Comparison of ENCODE assay signal across 8 cellular contexts in the genomic region with DNA sequence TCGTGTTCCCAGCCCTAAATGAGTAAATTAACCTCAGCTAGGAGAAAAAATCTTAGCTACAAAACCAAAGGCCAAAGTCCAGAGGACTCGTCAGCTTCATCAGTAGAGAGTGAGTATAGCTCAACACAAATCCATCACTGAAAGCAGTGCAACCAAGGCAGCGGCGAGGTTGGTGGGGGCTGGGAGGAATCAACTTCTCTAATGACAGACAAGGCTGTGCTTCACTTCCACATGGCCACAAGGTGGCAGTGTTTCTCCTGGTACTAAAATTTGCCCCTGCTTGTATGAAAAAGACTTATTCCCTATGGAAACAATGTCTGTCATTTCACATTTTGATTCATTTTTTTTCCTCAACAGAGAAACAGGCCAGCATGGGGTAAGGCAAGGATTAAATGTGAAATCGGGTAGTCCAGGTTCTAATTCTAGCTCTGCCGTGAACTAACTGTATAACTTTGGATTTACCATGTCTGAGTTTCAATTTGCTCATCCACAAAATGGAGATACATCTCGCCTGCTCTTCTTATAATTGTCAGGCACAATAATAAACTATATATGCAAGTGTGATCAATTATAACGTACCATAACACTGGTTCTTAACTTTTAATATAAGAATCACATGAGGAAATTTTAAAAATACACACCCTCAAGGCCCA. TPM values are rescaled to one million over a fixed set of nuclear protein-coding genes. Genes with fewer than 3 reads are reported as not detected.
DNase-seq lines count a peak whose midpoint lies in the region; ATAC-seq and TF ChIP-seq lines count a peak whose summit lies in the region.

No MANE protein-coding gene starts in this region.

- no peak for ATAC-seq in HG03521 (IDR thresholded peaks at IDR 0.05; ENCODE audit: unreplicated experiment)

- H3K9me3 ChIP-seq in parathyroid adenoma (ENCODE audit: control insufficient read depth, low read length) (no peaks in the 10 kb centered on the region), tibial nerve (no peaks in the 10 kb centered on the region)

- no peak overlapping the region for H3K9ac ChIP-seq in parathyroid adenoma

- H3K79me2 ChIP-seq in parathyroid adenoma, result no peaks in the 10 kb centered on the region

- H3K4me1 ChIP-seq in parathyroid adenoma, result no peaks in the 10 kb centered on the region
- peaks cover 0 to 32% (median 6%) of the 10 kb centered on the region in 4 donors for H3K4me1 ChIP-seq in tibial nerve

- TF ChIP-seq CTCF in LNCaP clone FGC (IDR thresholded peaks at IDR 0.05; ENCODE audit: control insufficient read depth, extremely low read depth, insufficient read depth) (peak; percentile 66), parathyroid adenoma (IDR thresholded peaks at IDR 0.05) (peak; percentile 86), tibial nerve (IDR thresholded peaks at IDR 0.05) (peak; percentile 78 to 95 (median 81))

- peak in 1 of 2 donors; percentile 54 for TF ChIP-seq EP300 in tibial nerve (IDR thresholded peaks at IDR 0.05)

- no peaks in the 10 kb centered on the region for H3K36me3 ChIP-seq in parathyroid adenoma (ENCODE audit: control insufficient read depth, insufficient read depth, low read length)
- no peaks in the 10 kb centered on the region for H3K36me3 ChIP-seq in tibial nerve

- H3K27me3 ChIP-seq in parathyroid adenoma (ENCODE audit: control insufficient read depth, insufficient read depth, low read length) (no peaks in the 10 kb centered on the region), tibial nerve (no peaks in the 10 kb centered on the region)

- WGBS in tibial nerve, 2 donors, result 32 to 36% methylated on average over 8 of the region's 8 CpGs

- no peak overlapping the region for H3K4me2 ChIP-seq in parathyroid adenoma (ENCODE audit: low read length)

- H3K4me3 ChIP-seq in LNCaP clone FGC (ENCODE audit: low read depth, low read length) (no peak overlapping the region), parathyroid adenoma (ENCODE audit: low read depth, low read length) (no peak overlapping the region), tibial nerve (no peak overlapping the region)

- no peak overlapping the region for H2AFZ ChIP-seq in parathyroid adenoma

- no peak for TF ChIP-seq POLR2A in tibial nerve (IDR thresholded peaks at IDR 0.05)

- DNase-seq in EH (ENCODE audit: low read depth), result peak; percentile 82
- DNase-seq in LNCaP clone FGC (ENCODE audit: low read depth), result peak; percentile 30
- DNase-seq in SK-N-DZ (ENCODE audit: low spot score), result peak; percentile 78
- DNase-seq in activated naive CD4-positive, alpha-beta T cell treated with Interleukin-2 at 50 U/mL for 16 hours, result peak; percentile 72
- peak; percentile 73 for DNase-seq in glomerular visceral epithelial cell (ENCODE audit: extremely low spot score)
- DNase-seq in tibial nerve (ENCODE audit: low spot score in 2 of 2), result peak; percentile 47 to 81

- H3K27ac ChIP-seq in parathyroid adenoma (no peak overlapping the region), tibial nerve (peak overlapping the region in 1 of 4 donors; percentile 24)

RNA-seq across cellular contexts. Expression of gene FAS, which starts 39.3 kb away (rescaled TPM):
- 0.22 and 1.0 TPM in 2 replicates for polyA plus RNA-seq in SK-N-DZ (2014; cell fraction: cytosol; rRNA removed)
- 0.96 and 2.4 TPM in 2 replicates for polyA plus RNA-seq in SK-N-DZ (2014; cell fraction: nucleus; rRNA removed)
- total RNA-seq in tibial nerve, result 10 to 100 TPM; 18.4 to 32.2 (median 20.9) TPM

Comparison
In these comparisons a context has a peak if more than half of its experiments do, and no peak if none do; other contexts are left out.
1. DNase-seq: peak in every context shown above with its lines; median percentile 82 in EH; 78 in SK-N-DZ; 73 in glomerular visceral epithelial cell; 72 in activated naive CD4-positive, alpha-beta T cell treated with Interleukin-2 at 50 U/mL for 16 hours; 64 in tibial nerve; 30 in LNCaP clone FGC.